ENCODE assay signal across 2 cellular contexts in genomic region chr6:33840064-33840926, GRCh38.
TF ChIP-seq lines count a peak whose summit lies in the region.

No MANE protein-coding gene starts in this region.

TF ChIP-seq in K562, 482 proteins besides CTCF, POLR2A, EP300 and RAD21 (continued from another document and continues in another):
- TF ChIP-seq SAP30 (IDR thresholded peaks at IDR 0.05; ENCODE audit: borderline replicate concordance, insufficient read depth, low read depth, low read length, poor library complexity, severe bottlenecking) (no peak), ADNP (tag; IDR thresholded peaks at IDR 0.05) (no peak), MEIS2 (IDR thresholded peaks at IDR 0.05; ENCODE audit: partially characterized antibody) (peak; percentile 5), FOS (IDR thresholded peaks at IDR 0.05; ENCODE audit: extremely low read depth, insufficient read length) (peak; percentile 61), ATF1 (CRISPR knock-in tag; IDR thresholded peaks at IDR 0.05) (no peak), ATF1 (tag; IDR thresholded peaks at IDR 0.05) (peak; percentile 86), DMBX1 (CRISPR knock-in tag; IDR thresholded peaks at IDR 0.05; ENCODE audit: borderline replicate concordance) (no peak; the same call in 1 of the 2 replicates), GABPA (tag; conservative IDR thresholded peaks at IDR 0.05; ENCODE audit: low read depth) (peak; percentile 89), SUPT5H (IDR thresholded peaks at IDR 0.05) (no peak), MAZ (CRISPR knock-in tag; conservative IDR thresholded peaks at IDR 0.05 in 1 of 2, IDR thresholded peaks at IDR 0.05 in 1 of 2) (peak; percentile 78 to 79), HIVEP1 (CRISPR knock-in tag; IDR thresholded peaks at IDR 0.05) (0 out of 2 replicates have a peak, but pooled peaks have one; percentile 42), CEBPG (CRISPR knock-in tag; IDR thresholded peaks at IDR 0.05) (peak; percentile 49; the same call in 1 of the 2 replicates), CEBPG (tag; conservative IDR thresholded peaks at IDR 0.05 in 1 of 2, IDR thresholded peaks at IDR 0.05 in 1 of 2) (peak in 1 of 2 experiments; percentile 52; a peak in 2 of 4 replicates), TRIM24 (IDR thresholded peaks at IDR 0.05) (peak; percentile 74 to 86), ZKSCAN1 (IDR thresholded peaks at IDR 0.05; ENCODE audit: low read depth, low read length) (no peak), ETS1 (conservative IDR thresholded peaks at IDR 0.05; ENCODE audit: control insufficient read depth, low read depth, low read length) (peak; percentile 66), ELF1 (tag; IDR thresholded peaks at IDR 0.05) (peak; percentile 63), GATAD2B (IDR thresholded peaks at IDR 0.05; ENCODE audit: borderline replicate concordance) (peak; percentile 72), ARID3A (IDR thresholded peaks at IDR 0.05; ENCODE audit: borderline replicate concordance, low read depth, low read length) (0 out of 2 replicates have a peak, but pooled peaks have one; percentile 57), ZNF263 (CRISPR knock-in tag; IDR thresholded peaks at IDR 0.05; ENCODE audit: borderline replicate concordance) (peak; percentile 67; the same call in 1 of the 2 replicates), SMAD4 (CRISPR knock-in tag; conservative IDR thresholded peaks at IDR 0.05) (peak; percentile 92), CHD2 (IDR thresholded peaks at IDR 0.05; ENCODE audit: low read depth, low read length) (no peak), NFATC3 (IDR thresholded peaks at IDR 0.05) (0 out of 2 replicates have a peak, but pooled peaks have one; percentile 78), NFRKB (IDR thresholded peaks at IDR 0.05; ENCODE audit: low read depth) (peak; percentile 90)
- TF ChIP-seq, protein P1, sequence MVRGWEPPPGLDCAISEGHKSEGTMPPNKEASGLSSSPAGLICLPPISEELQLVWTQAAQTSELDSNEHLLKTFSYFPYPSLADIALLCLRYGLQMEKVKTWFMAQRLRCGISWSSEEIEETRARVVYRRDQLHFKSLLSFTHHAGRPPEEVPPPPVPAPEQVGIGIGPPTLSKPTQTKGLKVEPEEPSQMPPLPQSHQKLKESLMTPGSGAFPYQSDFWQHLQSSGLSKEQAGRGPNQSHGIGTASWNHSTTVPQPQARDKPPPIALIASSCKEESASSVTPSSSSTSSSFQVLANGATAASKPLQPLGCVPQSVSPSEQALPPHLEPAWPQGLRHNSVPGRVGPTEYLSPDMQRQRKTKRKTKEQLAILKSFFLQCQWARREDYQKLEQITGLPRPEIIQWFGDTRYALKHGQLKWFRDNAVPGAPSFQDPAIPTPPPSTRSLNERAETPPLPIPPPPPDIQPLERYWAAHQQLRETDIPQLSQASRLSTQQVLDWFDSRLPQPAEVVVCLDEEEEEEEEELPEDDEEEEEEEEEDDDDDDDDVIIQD (CRISPR knock-in tag; IDR thresholded peaks at IDR 0.05), result peak; percentile 30; the same call in 1 of the 2 replicates
- TF ChIP-seq, protein P2, sequence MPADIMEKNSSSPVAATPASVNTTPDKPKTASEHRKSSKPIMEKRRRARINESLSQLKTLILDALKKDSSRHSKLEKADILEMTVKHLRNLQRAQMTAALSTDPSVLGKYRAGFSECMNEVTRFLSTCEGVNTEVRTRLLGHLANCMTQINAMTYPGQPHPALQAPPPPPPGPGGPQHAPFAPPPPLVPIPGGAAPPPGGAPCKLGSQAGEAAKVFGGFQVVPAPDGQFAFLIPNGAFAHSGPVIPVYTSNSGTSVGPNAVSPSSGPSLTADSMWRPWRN (IDR thresholded peaks at IDR 0.05; ENCODE audit: low read depth), result 0 out of 2 replicates have a peak, but pooled peaks have one; percentile 37

TF ChIP-seq in HepG2, 621 proteins besides CTCF, POLR2A, EP300 and RAD21 (continued from another document and continues in another):
- TF ChIP-seq ZNF414 (CRISPR knock-in tag; IDR thresholded peaks at IDR 0.05) (no peak), CEBPG (CRISPR knock-in tag; IDR thresholded peaks at IDR 0.05) (peak; percentile 58), SP4 (CRISPR knock-in tag; IDR thresholded peaks at IDR 0.05) (no peak), SALL2 (CRISPR knock-in tag; IDR thresholded peaks at IDR 0.05) (peak; percentile 72; the same call in 1 of the 2 replicates), HOXA7 (CRISPR knock-in tag; IDR thresholded peaks at IDR 0.05) (no peak), RFX3 (CRISPR knock-in tag; IDR thresholded peaks at IDR 0.05) (no peak), MLXIP (CRISPR knock-in tag; IDR thresholded peaks at IDR 0.05; ENCODE audit: borderline replicate concordance) (no peak), RBM39 (IDR thresholded peaks at IDR 0.05; ENCODE audit: low read depth, low read length, poor library complexity, severe bottlenecking) (no peak), SP140L (CRISPR knock-in tag; IDR thresholded peaks at IDR 0.05; ENCODE audit: borderline replicate concordance) (no peak), ZNF768 (CRISPR knock-in tag; IDR thresholded peaks at IDR 0.05) (no peak), HNRNPK (IDR thresholded peaks at IDR 0.05; ENCODE audit: low read depth, low read length, poor library complexity, severe bottlenecking) (no peak), EZH2 (conservative IDR thresholded peaks at IDR 0.05; ENCODE audit: low read depth, low read length) (no peak), NRL (CRISPR knock-in tag; IDR thresholded peaks at IDR 0.05; ENCODE audit: borderline replicate concordance) (peak; percentile 77; the same call in 1 of the 2 replicates), TFAP4 (IDR thresholded peaks at IDR 0.05; ENCODE audit: borderline replicate concordance, low read depth) (peak; percentile 94), MTA1 (CRISPR knock-in tag; IDR thresholded peaks at IDR 0.05; ENCODE audit: borderline replicate concordance) (no peak), POLR2AphosphoS5 (IDR thresholded peaks at IDR 0.05; ENCODE audit: low read depth, low read length) (no peak; the same call in 1 of the 2 replicates), NR2F2 (IDR thresholded peaks at IDR 0.05; ENCODE audit: borderline replicate concordance, low read depth) (peak; percentile 74; the same call in 1 of the 2 replicates), ZBTB21 (CRISPR knock-in tag; IDR thresholded peaks at IDR 0.05) (no peak; the same call in 1 of the 2 replicates), NR2F6 (IDR thresholded peaks at IDR 0.05) (peak; percentile 91), NR2F6 (CRISPR knock-in tag; IDR thresholded peaks at IDR 0.05) (peak; percentile 80), ZNF232 (CRISPR knock-in tag; IDR thresholded peaks at IDR 0.05; ENCODE audit: borderline replicate concordance) (no peak), MXD1 (CRISPR knock-in tag; IDR thresholded peaks at IDR 0.05) (0 out of 2 replicates have a peak, but pooled peaks have one; percentile 18), ZSCAN20 (CRISPR knock-in tag; IDR thresholded peaks at IDR 0.05; ENCODE audit: borderline replicate concordance) (no peak), TEAD2 (CRISPR knock-in tag; IDR thresholded peaks at IDR 0.05) (no peak), ZFP62 (CRISPR knock-in tag; IDR thresholded peaks at IDR 0.05) (no peak), AGO1 (IDR thresholded peaks at IDR 0.05; ENCODE audit: low read depth, low read length, poor library complexity, severe bottlenecking) (no peak), ZFP82 (CRISPR knock-in tag; IDR thresholded peaks at IDR 0.05; ENCODE audit: borderline replicate concordance) (no peak), PAF1 (CRISPR knock-in tag; IDR thresholded peaks at IDR 0.05) (no peak), FOXM1 (CRISPR knock-in tag; IDR thresholded peaks at IDR 0.05) (no peak), ONECUT2 (CRISPR knock-in tag; IDR thresholded peaks at IDR 0.05) (no peak), ZC3H13 (CRISPR knock-in tag; IDR thresholded peaks at IDR 0.05) (no peak), ZNF251 (CRISPR knock-in tag; IDR thresholded peaks at IDR 0.05) (no peak), ZNF672 (CRISPR knock-in tag; IDR thresholded peaks at IDR 0.05) (no peak), ZBTB38 (CRISPR knock-in tag; IDR thresholded peaks at IDR 0.05) (no peak; the same call in 1 of the 2 replicates), FOXJ3 (CRISPR knock-in tag; IDR thresholded peaks at IDR 0.05; ENCODE audit: borderline replicate concordance) (no peak), XRCC5 (optimal IDR thresholded peaks at IDR 0.05; ENCODE audit: low read length) (peak; percentile 18)
- TF ChIP-seq, protein P3, sequence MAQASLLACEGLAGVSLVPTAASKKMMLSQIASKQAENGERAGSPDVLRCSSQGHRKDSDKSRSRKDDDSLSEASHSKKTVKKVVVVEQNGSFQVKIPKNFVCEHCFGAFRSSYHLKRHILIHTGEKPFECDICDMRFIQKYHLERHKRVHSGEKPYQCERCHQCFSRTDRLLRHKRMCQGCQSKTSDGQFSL (CRISPR knock-in tag; IDR thresholded peaks at IDR 0.05), result no peak
- TF ChIP-seq, protein P4, sequence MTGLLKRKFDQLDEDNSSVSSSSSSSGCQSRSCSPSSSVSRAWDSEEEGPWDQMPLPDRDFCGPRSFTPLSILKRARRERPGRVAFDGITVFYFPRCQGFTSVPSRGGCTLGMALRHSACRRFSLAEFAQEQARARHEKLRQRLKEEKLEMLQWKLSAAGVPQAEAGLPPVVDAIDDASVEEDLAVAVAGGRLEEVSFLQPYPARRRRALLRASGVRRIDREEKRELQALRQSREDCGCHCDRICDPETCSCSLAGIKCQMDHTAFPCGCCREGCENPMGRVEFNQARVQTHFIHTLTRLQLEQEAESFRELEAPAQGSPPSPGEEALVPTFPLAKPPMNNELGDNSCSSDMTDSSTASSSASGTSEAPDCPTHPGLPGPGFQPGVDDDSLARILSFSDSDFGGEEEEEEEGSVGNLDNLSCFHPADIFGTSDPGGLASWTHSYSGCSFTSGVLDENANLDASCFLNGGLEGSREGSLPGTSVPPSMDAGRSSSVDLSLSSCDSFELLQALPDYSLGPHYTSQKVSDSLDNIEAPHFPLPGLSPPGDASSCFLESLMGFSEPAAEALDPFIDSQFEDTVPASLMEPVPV (CRISPR knock-in tag; IDR thresholded peaks at IDR 0.05), result peak; percentile 73; the same call in 1 of the 2 replicates
- TF ChIP-seq, protein P5, sequence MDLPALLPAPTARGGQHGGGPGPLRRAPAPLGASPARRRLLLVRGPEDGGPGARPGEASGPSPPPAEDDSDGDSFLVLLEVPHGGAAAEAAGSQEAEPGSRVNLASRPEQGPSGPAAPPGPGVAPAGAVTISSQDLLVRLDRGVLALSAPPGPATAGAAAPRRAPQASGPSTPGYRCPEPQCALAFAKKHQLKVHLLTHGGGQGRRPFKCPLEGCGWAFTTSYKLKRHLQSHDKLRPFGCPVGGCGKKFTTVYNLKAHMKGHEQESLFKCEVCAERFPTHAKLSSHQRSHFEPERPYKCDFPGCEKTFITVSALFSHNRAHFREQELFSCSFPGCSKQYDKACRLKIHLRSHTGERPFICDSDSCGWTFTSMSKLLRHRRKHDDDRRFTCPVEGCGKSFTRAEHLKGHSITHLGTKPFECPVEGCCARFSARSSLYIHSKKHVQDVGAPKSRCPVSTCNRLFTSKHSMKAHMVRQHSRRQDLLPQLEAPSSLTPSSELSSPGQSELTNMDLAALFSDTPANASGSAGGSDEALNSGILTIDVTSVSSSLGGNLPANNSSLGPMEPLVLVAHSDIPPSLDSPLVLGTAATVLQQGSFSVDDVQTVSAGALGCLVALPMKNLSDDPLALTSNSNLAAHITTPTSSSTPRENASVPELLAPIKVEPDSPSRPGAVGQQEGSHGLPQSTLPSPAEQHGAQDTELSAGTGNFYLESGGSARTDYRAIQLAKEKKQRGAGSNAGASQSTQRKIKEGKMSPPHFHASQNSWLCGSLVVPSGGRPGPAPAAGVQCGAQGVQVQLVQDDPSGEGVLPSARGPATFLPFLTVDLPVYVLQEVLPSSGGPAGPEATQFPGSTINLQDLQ (CRISPR knock-in tag; IDR thresholded peaks at IDR 0.05), result no peak
- TF ChIP-seq, protein P6, sequence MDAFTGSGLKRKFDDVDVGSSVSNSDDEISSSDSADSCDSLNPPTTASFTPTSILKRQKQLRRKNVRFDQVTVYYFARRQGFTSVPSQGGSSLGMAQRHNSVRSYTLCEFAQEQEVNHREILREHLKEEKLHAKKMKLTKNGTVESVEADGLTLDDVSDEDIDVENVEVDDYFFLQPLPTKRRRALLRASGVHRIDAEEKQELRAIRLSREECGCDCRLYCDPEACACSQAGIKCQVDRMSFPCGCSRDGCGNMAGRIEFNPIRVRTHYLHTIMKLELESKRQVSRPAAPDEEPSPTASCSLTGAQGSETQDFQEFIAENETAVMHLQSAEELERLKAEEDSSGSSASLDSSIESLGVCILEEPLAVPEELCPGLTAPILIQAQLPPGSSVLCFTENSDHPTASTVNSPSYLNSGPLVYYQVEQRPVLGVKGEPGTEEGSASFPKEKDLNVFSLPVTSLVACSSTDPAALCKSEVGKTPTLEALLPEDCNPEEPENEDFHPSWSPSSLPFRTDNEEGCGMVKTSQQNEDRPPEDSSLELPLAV (CRISPR knock-in tag; conservative IDR thresholded peaks at IDR 0.05; ENCODE audit: low read depth), result no peak
